In the genomic region with DNA sequence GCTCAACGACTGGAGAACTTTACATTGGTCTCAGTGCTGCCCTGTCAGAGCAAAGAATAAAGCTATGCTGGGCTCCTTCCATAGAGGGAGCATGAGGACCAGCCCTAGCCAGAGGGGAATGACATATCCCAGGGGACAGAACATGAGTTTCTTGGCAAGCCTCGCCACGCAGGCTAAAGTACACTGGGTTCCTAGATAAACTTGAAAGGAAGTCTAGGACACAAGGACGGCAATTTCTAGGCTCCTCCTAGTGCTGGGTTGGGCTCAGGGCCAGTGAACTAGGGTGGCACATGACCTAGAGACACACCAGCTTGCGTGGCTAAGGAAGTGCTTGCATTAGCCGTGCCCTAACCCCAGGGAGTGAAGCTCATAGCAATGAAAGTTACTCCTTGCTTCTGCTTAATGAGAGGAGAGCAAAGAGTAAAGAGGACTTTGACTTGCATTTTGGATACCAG, we compare ENCODE assay signal across 9 cellular contexts.
A peak's percentile ranks its signal among the peaks of the same experiment; 100 is the strongest.
DNase-seq lines count a peak whose midpoint lies in the region; ATAC-seq and TF ChIP-seq lines count a peak whose summit lies in the region.
"Had no signal": no experiment of that assay in that cellular context is flagged by ENCODE, and none has a peak within 500 bp of the region (broad histone marks: within the 10 kb centered on the region; RNA-seq: fewer than 3 reads in every experiment).

No MANE protein-coding gene starts in this region.

- H3K27me3 ChIP-seq in WERI-Rb-1 (ENCODE audit: insufficient read depth, low read depth, severe bottlenecking): no peaks in the 10 kb centered on the region
- H3K27me3 ChIP-seq in MM.1S (replicated peaks; ENCODE audit: insufficient read depth, low read length): no peaks in the 10 kb centered on the region

- no peaks in the 10 kb centered on the region for H3K79me2 ChIP-seq in MM.1S (ENCODE audit: low read length)

- DNase-seq in ELF-1 (ENCODE audit: low read depth, low spot score) (peak; percentile 31), WERI-Rb-1 (no peak), Right ventricle myocardium superior (peak; percentile 92), posterior vena cava (ENCODE audit: low spot score) (peak; percentile 91), KBM-7 (no peak), MM.1S (no peak)
- no peak for DNase-seq in activated CD4-positive, CD25-positive, alpha-beta regulatory T cell treated with anti-CD3 and anti-CD28 coated beads, Interleukin-2, amount 50 U/mL, for 72 hours
- DNase-seq: SW 1271 had no signal

- H2AFZ ChIP-seq in MM.1S (ENCODE audit: low read length): no peak overlapping the region

- H3K9me2 ChIP-seq in MM.1S (replicated peaks; ENCODE audit: insufficient read depth, low read length): no peaks in the 10 kb centered on the region

- no peak overlapping the region for H3K27ac ChIP-seq in WERI-Rb-1
- H3K27ac ChIP-seq in MM.1S (ENCODE audit: low read length): no peak overlapping the region

- intact Hi-C loops in Right ventricle myocardium superior (cut with DNase I): no loop called here
- intact Hi-C loops in posterior vena cava (cut with DNase I): no loop called here

- ATAC-seq in Right ventricle myocardium superior (ENCODE audit: poor library complexity) (peak; percentile 99), HG03097 (IDR thresholded peaks at IDR 0.05; ENCODE audit: low FRiP score, unreplicated experiment) (no peak)

- no peak overlapping the region for H3K9ac ChIP-seq in MM.1S (ENCODE audit: low read length)

- H4K20me1 ChIP-seq in MM.1S (ENCODE audit: insufficient read depth, low read length): no peaks in the 10 kb centered on the region

- H3K4me1 ChIP-seq in MM.1S (ENCODE audit: low read length): 0 out of 2 replicates have a peak, but pooled peaks cover 7% of the 10 kb centered on the region

- H3K4me2 ChIP-seq in MM.1S (ENCODE audit: low read depth, low read length): no peak overlapping the region

- TF ChIP-seq CTCF in WERI-Rb-1 (IDR thresholded peaks at IDR 0.05; ENCODE audit: low read depth, low read length) (peak; percentile 12; the same call in 1 of the 2 replicates), MM.1S (IDR thresholded peaks at IDR 0.05; ENCODE audit: low read length) (no peak)

- in situ Hi-C loops in KBM-7 (cut with MboI; ENCODE audit: low pct_unique_long_range_greater_than_20kb, low sequenced_read_pairs): no loop called here

- no peaks in the 10 kb centered on the region for H3F3A ChIP-seq in MM.1S (ENCODE audit: insufficient read depth, low read length)

- H3K4me3 ChIP-seq in WERI-Rb-1 (ENCODE audit: low read depth, low read length): no peak overlapping the region
- no peak overlapping the region for H3K4me3 ChIP-seq in MM.1S (ENCODE audit: low read length)

- H3K36me3 ChIP-seq in WERI-Rb-1: no peaks in the 10 kb centered on the region; the same call in 1 of the 2 replicates
- no peaks in the 10 kb centered on the region for H3K36me3 ChIP-seq in MM.1S (replicated peaks; ENCODE audit: insufficient read depth, low read length)

- H3K9me3 ChIP-seq in WERI-Rb-1 (ENCODE audit: severe bottlenecking): no peaks in the 10 kb centered on the region
- no peaks in the 10 kb centered on the region for H3K9me3 ChIP-seq in MM.1S (replicated peaks; ENCODE audit: insufficient read depth, low read length)

Comparison
In these comparisons a context has a peak if more than half of its experiments do, and no peak if none do; other contexts are left out.
1. DNase-seq: peak in ELF-1 (single experiment), Right ventricle myocardium superior (single experiment) and posterior vena cava (single experiment); none in WERI-Rb-1 (single experiment), KBM-7 (single experiment), MM.1S (single experiment) and activated CD4-positive, CD25-positive, alpha-beta regulatory T cell treated with anti-CD3 and anti-CD28 coated beads, Interleukin-2, amount 50 U/mL, for 72 hours (single experiment).